10 cellular contexts compared by ENCODE assay signal in the genomic region with DNA sequence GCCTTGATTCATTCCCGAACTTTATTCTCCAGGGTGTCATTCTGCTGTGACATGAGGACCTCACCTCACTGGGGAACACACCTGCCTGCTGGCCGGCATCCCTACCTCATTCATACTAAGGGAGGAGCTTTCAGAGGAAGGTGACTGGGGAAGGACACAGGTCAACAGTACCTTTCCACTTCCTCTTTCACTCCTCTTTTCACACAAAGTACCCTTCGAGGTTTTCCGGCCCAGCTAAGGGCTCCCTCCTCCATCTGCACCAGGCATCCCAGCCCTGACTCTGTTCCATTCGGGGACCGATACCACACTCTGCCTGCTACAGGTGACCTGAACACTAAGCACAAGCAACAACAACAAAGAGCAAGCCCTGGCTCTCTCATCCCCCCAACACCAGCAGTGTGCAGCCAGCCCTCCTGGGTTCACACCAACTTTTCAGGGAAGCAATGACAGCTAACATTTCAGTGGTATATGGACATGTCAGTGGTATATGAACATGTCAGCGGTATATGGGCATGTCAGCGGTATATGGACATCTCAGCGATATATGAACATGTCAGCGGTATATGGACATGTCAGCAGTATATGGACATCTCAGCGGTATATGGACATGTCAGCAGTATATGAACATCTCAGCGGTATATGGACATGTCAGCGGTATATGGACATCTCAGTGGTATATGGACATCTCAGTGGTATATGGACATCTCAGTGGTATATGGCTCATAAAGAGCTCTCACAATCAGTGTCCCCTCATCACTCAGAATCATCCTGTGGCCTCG. TPM values are rescaled to one million over a fixed set of nuclear protein-coding genes. Genes with fewer than 3 reads are reported as not detected.
DNase-seq lines count a peak whose midpoint lies in the region; ATAC-seq and TF ChIP-seq lines count a peak whose summit lies in the region.
"Had no signal": no experiment of that assay in that cellular context is flagged by ENCODE, and none has a peak within 500 bp of the region (broad histone marks: within the 10 kb centered on the region; RNA-seq: fewer than 3 reads in every experiment).

No MANE protein-coding gene starts in this region.

- peaks cover 13% of the 10 kb centered on the region for H3K36me3 ChIP-seq in Caco-2 (ENCODE audit: control insufficient read depth, insufficient read depth, low read length)

- no peaks in the 10 kb centered on the region for H3K9me3 ChIP-seq in Caco-2

- no peak overlapping the region for H3K4me3 Mint-ChIP-seq in Caco-2 (ENCODE audit: unreplicated experiment)
- no peak overlapping the region for H3K4me3 Mint-ChIP-seq in effector memory CD8-positive, alpha-beta T cell
- H3K4me3 Mint-ChIP-seq: nephron had no signal

- H3K27me3 ChIP-seq in Caco-2 (replicated peaks; ENCODE audit: control insufficient read depth, insufficient read depth, low read length) = no peaks in the 10 kb centered on the region

- DNase-seq in Caco-2 = no peak
- no peak for DNase-seq in effector memory CD8-positive, alpha-beta T cell
- no peak for DNase-seq in NCI-H2227 treated with DMSO at 0.1 percent for 48 hours (lab: John Stamatoyannopoulos, UW)
- DNase-seq in activated CD4-positive, CD25-positive, alpha-beta regulatory T cell treated with anti-CD3 and anti-CD28 coated beads, Interleukin-2, amount 50 U/mL, for 72 hours = no peak
- DNase-seq in activated CD4-positive, alpha-beta T cell treated with anti-CD3 and anti-CD28 coated beads for 1 hour = no peak
- DNase-seq: Kasumi-1 had no signal

- H3K36me3 Mint-ChIP-seq in Caco-2 (ENCODE audit: insufficient read depth, unreplicated experiment) = peaks cover 51% of the 10 kb centered on the region
- H3K36me3 Mint-ChIP-seq in effector memory CD8-positive, alpha-beta T cell (ENCODE audit: insufficient read depth) = peaks cover 63% of the 10 kb centered on the region

- ATAC-seq in GM19023 (IDR thresholded peaks at IDR 0.05; ENCODE audit: unreplicated experiment) (peak; percentile 60), HG03095 (IDR thresholded peaks at IDR 0.05; ENCODE audit: unreplicated experiment) (peak; percentile 59), HG03025 (IDR thresholded peaks at IDR 0.05; ENCODE audit: low FRiP score, unreplicated experiment) (no peak)
- ATAC-seq in effector memory CD8-positive, alpha-beta T cell (replicated peaks) = no peak

- H3K4me3 ChIP-seq in Caco-2 (ENCODE audit: low read depth, low read length) = no peak overlapping the region

- H3K4me1 ChIP-seq in Caco-2 = peaks cover 10% of the 10 kb centered on the region

- no peaks in the 10 kb centered on the region for H3K27me3 Mint-ChIP-seq in Caco-2 (ENCODE audit: insufficient read depth, unreplicated experiment)
- no peaks in the 10 kb centered on the region for H3K27me3 Mint-ChIP-seq in effector memory CD8-positive, alpha-beta T cell

- intact Hi-C loops in Caco-2 (cut with micrococcal nuclease; ENCODE audit: unreplicated experiment) = no loop called here

- H3K9me3 Mint-ChIP-seq in Caco-2 (ENCODE audit: unreplicated experiment) = peaks cover under 1% of the 10 kb centered on the region
- no peaks in the 10 kb centered on the region for H3K9me3 Mint-ChIP-seq in effector memory CD8-positive, alpha-beta T cell
- H3K9me3 Mint-ChIP-seq: nephron had no signal

- H3K4me1 Mint-ChIP-seq in Caco-2 (ENCODE audit: low read depth, unreplicated experiment) = peaks cover 7% of the 10 kb centered on the region
- peaks cover 0 to 21% of the 10 kb centered on the region in 2 donors for H3K4me1 Mint-ChIP-seq in effector memory CD8-positive, alpha-beta T cell (ENCODE audit: low read depth in 2 of 2)

- no TSS peak for BruUV-seq in Caco-2 (replicated peaks; lab: Mats Ljungman, UMichigan)

- CTCF ChIA-PET in Caco-2 (lab: Charles Lee) = no interaction called here

- POLR2A ChIA-PET in Caco-2 (lab: Charles Lee) = no interaction called here

- peak overlapping the region; percentile 40 for H3K27ac Mint-ChIP-seq in Caco-2 (ENCODE audit: unreplicated experiment)
- peak overlapping the region; percentile 79 to 83 for H3K27ac Mint-ChIP-seq in effector memory CD8-positive, alpha-beta T cell
- H3K27ac Mint-ChIP-seq: nephron had no signal

- TF ChIP-seq CTCF in Caco-2 (IDR thresholded peaks at IDR 0.05; ENCODE audit: insufficient read depth in 1 of 2, low read depth in 1 of 2, low read length in 1 of 2, severe bottlenecking in 1 of 2, unreplicated experiment in 1 of 2) = no peak

RNA-seq across cellular contexts. Expression of gene TRIM25, which starts 16.0 kb away (rescaled TPM):
- total RNA-seq in Caco-2 (2022) = 85.6 and 89.4 TPM in 2 replicates

Comparison
In these comparisons a context has a peak if more than half of its experiments do, and no peak if none do; other contexts are left out.
1. ATAC-seq: peak in GM19023 (single experiment) and HG03095 (single experiment); none in effector memory CD8-positive, alpha-beta T cell (single experiment) and HG03025 (single experiment).